In genomic region chr21:33266784-33267135, GRCh38 we compare ENCODE assay signal across 8 cellular contexts. TPM values are rescaled to one million over a fixed set of nuclear protein-coding genes. Genes with fewer than 3 reads are reported as not detected.
DNase-seq lines count a peak whose midpoint lies in the region; ATAC-seq and TF ChIP-seq lines count a peak whose summit lies in the region.

No MANE protein-coding gene starts in this region.

- H3K27ac ChIP-seq in SU-DHL-6 (ENCODE audit: low read depth, low read length): peak overlapping the region; percentile 78

- no peaks in the 10 kb centered on the region for H3K27me3 Mint-ChIP-seq in naive thymus-derived CD8-positive, alpha-beta T cell

- H4K20me1 ChIP-seq in SU-DHL-6 (ENCODE audit: low read depth, low read length): no peaks in the 10 kb centered on the region

- H3K27ac Mint-ChIP-seq in naive thymus-derived CD8-positive, alpha-beta T cell: peak overlapping the region; percentile 90 to 98 (median 94)

- H3K4me1 Mint-ChIP-seq in naive thymus-derived CD8-positive, alpha-beta T cell: peaks cover 39 to 78% (median 65%) of the 10 kb centered on the region in 4 donors

- peaks cover 0 to 53% (median 10%) of the 10 kb centered on the region in 3 donors for H3K36me3 Mint-ChIP-seq in naive thymus-derived CD8-positive, alpha-beta T cell

- H3F3A ChIP-seq in SU-DHL-6 (ENCODE audit: insufficient read depth): peaks cover 49% of the 10 kb centered on the region

- peak overlapping the region; percentile 82 for H3K4me2 ChIP-seq in SU-DHL-6 (ENCODE audit: low read depth, low read length, poor library complexity, severe bottlenecking)

- peak overlapping the region; percentile 65 for H3K4me3 ChIP-seq in SU-DHL-6 (ENCODE audit: insufficient read depth, low read length, poor library complexity, severe bottlenecking)

- ATAC-seq in GM21528 (IDR thresholded peaks at IDR 0.05; ENCODE audit: low FRiP score, unreplicated experiment) (peak; percentile 12), HG02623 (IDR thresholded peaks at IDR 0.05; ENCODE audit: unreplicated experiment) (no peak), HG02840 (IDR thresholded peaks at IDR 0.05; ENCODE audit: low FRiP score, unreplicated experiment) (no peak)
- ATAC-seq in naive thymus-derived CD8-positive, alpha-beta T cell: peak; percentile 53 to 57

- POLR2A ChIA-PET in naive thymus-derived CD8-positive, alpha-beta T cell (lab: Charles Lee): interaction anchor here (0.6 to 3.0 kb wide), 16 partner anchors 12 to 113 kb away, joined by 3 to 20 read pairs (median 7); partner anchors contain the start of genes IFNAR1 and IFNAR2

- H3K36me3 ChIP-seq in SU-DHL-6 (ENCODE audit: low read length): 0 out of 2 replicates have a peak, but pooled peaks cover 4% of the 10 kb centered on the region

- peaks cover 22% of the 10 kb centered on the region; the same call in 1 of the 2 replicates for H3K79me2 ChIP-seq in SU-DHL-6 (ENCODE audit: insufficient read depth, low read length)

- peak overlapping the region; percentile 15 for H2AFZ ChIP-seq in SU-DHL-6 (ENCODE audit: low read depth, low read length, severe bottlenecking)

- no peaks in the 10 kb centered on the region for H3K9me2 ChIP-seq in SU-DHL-6 (replicated peaks; ENCODE audit: insufficient read depth, low read length)

- peak overlapping the region; percentile 90 to 99 (median 96) for H3K4me3 Mint-ChIP-seq in naive thymus-derived CD8-positive, alpha-beta T cell

- no peaks in the 10 kb centered on the region for H3K9me3 Mint-ChIP-seq in naive thymus-derived CD8-positive, alpha-beta T cell

- H3K9me3 ChIP-seq in SU-DHL-6 (ENCODE audit: insufficient read depth, low read length): no peaks in the 10 kb centered on the region

- H3K27me3 ChIP-seq in SU-DHL-6 (ENCODE audit: low read length): no peaks in the 10 kb centered on the region

- peak; percentile 18 for DNase-seq in effector CD8-positive, alpha-beta T cell (lab: John Stamatoyannopoulos, UW)
- DNase-seq in naive thymus-derived CD8-positive, alpha-beta T cell: peak in 7 of 10 donors; percentile 12 to 43 (median 32)
- DNase-seq in hepatic stellate cell (ENCODE audit: low spot score) (no peak), NCI-H2081 treated with DMSO at 0.1 percent for 48 hours (lab: John Stamatoyannopoulos, UW) (no peak)

- no peak for TF ChIP-seq CTCF in SU-DHL-6 (IDR thresholded peaks at IDR 0.05; ENCODE audit: insufficient read depth, low read length, poor library complexity, severe bottlenecking)

- peak overlapping the region; percentile 81 for H3K9ac ChIP-seq in SU-DHL-6 (ENCODE audit: low read length)

RNA-seq across cellular contexts. Expression of gene IL10RB, which starts 0.6 kb away (rescaled TPM):
- 10 to 100 TPM; 29.4 to 33.2 TPM for total RNA-seq in naive thymus-derived CD8-positive, alpha-beta T cell
- polyA plus RNA-seq in naive thymus-derived CD8-positive, alpha-beta T cell: 10 to 100 TPM; 44.6 to 50.6 (median 50.5) TPM

RNA-seq across cellular contexts. Expression of gene IFNAR2, which starts 37.0 kb away (rescaled TPM):
- 10 to 100 TPM; 59.7 to 66.4 TPM for total RNA-seq in naive thymus-derived CD8-positive, alpha-beta T cell
- 10 to 100 TPM; 53.9 to 72.9 (median 63.3) TPM for polyA plus RNA-seq in naive thymus-derived CD8-positive, alpha-beta T cell

RNA-seq across cellular contexts. Expression of gene IFNAR1, which starts 58.0 kb away (rescaled TPM):
- total RNA-seq in naive thymus-derived CD8-positive, alpha-beta T cell: 10 to 100 TPM; 50.1 to 53.7 TPM
- 10 to 100 TPM; 48.7 to 69.0 (median 51.8) TPM for polyA plus RNA-seq in naive thymus-derived CD8-positive, alpha-beta T cell

Comparison
In these comparisons a context has a peak if more than half of its experiments do, and no peak if none do; other contexts are left out.
1. ATAC-seq: peak in GM21528 (single experiment) and naive thymus-derived CD8-positive, alpha-beta T cell (2 of 2); none in HG02623 (single experiment) and HG02840 (single experiment).
2. DNase-seq: peak in effector CD8-positive, alpha-beta T cell (single experiment) and naive thymus-derived CD8-positive, alpha-beta T cell (7 of 10); none in hepatic stellate cell (single experiment) and NCI-H2081 treated with DMSO at 0.1 percent for 48 hours (single experiment).